13 cellular contexts compared by ENCODE assay signal in genomic region chr2:202815548-202816420, GRCh38. TPM values are rescaled to one million over a fixed set of nuclear protein-coding genes. Genes with fewer than 3 reads are reported as not detected.
DNase-seq lines count a peak whose midpoint lies in the region; ATAC-seq, FAIRE-seq and TF ChIP-seq lines count a peak whose summit lies in the region.
"Had no signal": no experiment of that assay in that cellular context is flagged by ENCODE, and none has a peak within 500 bp of the region (broad histone marks: within the 10 kb centered on the region; RNA-seq: fewer than 3 reads in every experiment).

No MANE protein-coding gene starts in this region.

- no peak overlapping the region for H3K23ac ChIP-seq in mesenchymal stem cell (ENCODE audit: low read length in 2 of 2)

- H2BK12ac ChIP-seq in mesenchymal stem cell (ENCODE audit: low read length in 2 of 2) = no peak overlapping the region

- no peak overlapping the region for H3K18ac ChIP-seq in mesenchymal stem cell (ENCODE audit: low read depth in 1 of 2, low read length in 2 of 2)

- no peak for FAIRE-seq in GM12892 (lab: Jason Lieb, UNC)

- H3K9me3 ChIP-seq in adrenal gland (replicated peaks in 1 of 3) (no peaks in the 10 kb centered on the region), mesenchymal stem cell (ENCODE audit: control insufficient read depth, low read length) (no peaks in the 10 kb centered on the region), thoracic aorta (no peaks in the 10 kb centered on the region)

- peak overlapping the region in 4 of 5 donors; percentile 43 to 72 (median 67) for H3K27ac ChIP-seq in adrenal gland
- H3K27ac ChIP-seq in mesenchymal stem cell (ENCODE audit: low read length, poor library complexity, severe bottlenecking) = no peak overlapping the region
- peak overlapping the region; percentile 74 to 77 for H3K27ac ChIP-seq in thoracic aorta

- DNase-seq in adrenal gland (peak in 1 of 7 donors; percentile 16), fibroblast of mammary gland (ENCODE audit: low read depth) (peak; percentile 19), mesenchymal stem cell (no peak), thoracic aorta (ENCODE audit: low spot score) (no peak), DMS79 treated with DMSO at 0.1 percent for 48 hours (lab: John Stamatoyannopoulos, UW) (no peak), NCI-H748 treated with DMSO at 0.1 percent for 48 hours (lab: John Stamatoyannopoulos, UW) (no peak), GM12892 (ENCODE audit: insufficient read length) (no peak), NCI-H446 (lab: John Stamatoyannopoulos, UW) (no peak)
- DNase-seq: activated naive CD4-positive, alpha-beta T cell treated with anti-CD3 and anti-CD28 coated beads, Interleukin-2, amount 50 U/mL, for 16 hours; CD4-positive, alpha-beta memory T cell; glutamatergic neuron; NCI-H524 treated with DMSO at 0.1 percent for 48 hours; SHP77 had no signal

- intact Hi-C loops in adrenal gland (cut with DNase I) = no loop called here

- H3K14ac ChIP-seq in mesenchymal stem cell (ENCODE audit: low read length in 2 of 2) = no peak overlapping the region

- TF ChIP-seq POLR2A in adrenal gland (IDR thresholded peaks at IDR 0.05) (no peak), GM12892 (IDR thresholded peaks at IDR 0.05; ENCODE audit: low read depth, low read length) (no peak)

- no peak overlapping the region for H3K4me2 ChIP-seq in mesenchymal stem cell (ENCODE audit: low read length, poor library complexity, severe bottlenecking)

- H4K8ac ChIP-seq in mesenchymal stem cell (ENCODE audit: low read length) = no peak overlapping the region

- H3K4me1 ChIP-seq in adrenal gland (replicated peaks in 1 of 2) = peaks cover 5 to 19% of the 10 kb centered on the region in 2 donors
- no peaks in the 10 kb centered on the region for H3K4me1 ChIP-seq in mesenchymal stem cell (ENCODE audit: control insufficient read depth, insufficient read depth, low read depth, low read length)
- H3K4me1 ChIP-seq in thoracic aorta (ENCODE audit: control insufficient read depth in 1 of 2, low read depth in 2 of 2) = peaks cover 9 to 27% of the 10 kb centered on the region in 2 donors

- no peak overlapping the region for H2BK120ac ChIP-seq in mesenchymal stem cell (ENCODE audit: low read depth, low read length)

- no peaks in the 10 kb centered on the region for H3K79me1 ChIP-seq in mesenchymal stem cell (replicated peaks; ENCODE audit: low read length, poor library complexity, severe bottlenecking)

- no peak for ATAC-seq in thoracic aorta (ENCODE audit: insufficient number of reproducible peaks, low FRiP score, low read depth)

- WGBS in adrenal gland, 4 donors = 20 to 35% (median 27%) methylated on average over 4 of the region's 4 CpGs
- WGBS in mesenchymal stem cell = 80% methylated on average over 3 of the region's 4 CpGs

- no peak overlapping the region for H3K4me3 ChIP-seq in adrenal gland
- no peak overlapping the region for H3K4me3 ChIP-seq in fibroblast of mammary gland (ENCODE audit: control insufficient read depth, low read depth, low read length)
- H3K4me3 ChIP-seq in mesenchymal stem cell (ENCODE audit: insufficient read depth in 1 of 2, low read depth in 1 of 2, low read length in 2 of 2) = no peak overlapping the region
- peak overlapping the region; percentile 19 for H3K4me3 ChIP-seq in thoracic aorta

- no peak overlapping the region for H2BK15ac ChIP-seq in mesenchymal stem cell (ENCODE audit: low read depth, poor library complexity, severe bottlenecking)

- H3K36me3 ChIP-seq in adrenal gland (replicated peaks in 1 of 2) = no peaks in the 10 kb centered on the region
- H3K36me3 ChIP-seq in mesenchymal stem cell (ENCODE audit: control insufficient read depth in 1 of 2, insufficient read depth in 2 of 2, low read depth in 1 of 2, low read length in 2 of 2) = no peaks in the 10 kb centered on the region
- no peaks in the 10 kb centered on the region for H3K36me3 ChIP-seq in thoracic aorta

- no peak overlapping the region for H2BK5ac ChIP-seq in mesenchymal stem cell (ENCODE audit: low read depth, low read length, poor library complexity, severe bottlenecking)

- no peak overlapping the region for H3K4ac ChIP-seq in mesenchymal stem cell (ENCODE audit: low read depth in 1 of 2, low read length in 2 of 2)

- no peak overlapping the region for H4K91ac ChIP-seq in mesenchymal stem cell (ENCODE audit: low read length)

- no peak overlapping the region for H2AFZ ChIP-seq in mesenchymal stem cell (ENCODE audit: low read depth, low read length)

- TF ChIP-seq CTCF in adrenal gland (IDR thresholded peaks at IDR 0.05) (no peak), fibroblast of mammary gland (conservative IDR thresholded peaks at IDR 0.05; ENCODE audit: control insufficient read depth, insufficient read depth, low read depth, low read length) (no peak), thoracic aorta (IDR thresholded peaks at IDR 0.05) (no peak)

- H2AK5ac ChIP-seq in mesenchymal stem cell (ENCODE audit: low read length, severe bottlenecking) = no peak overlapping the region

- H3K27me3 ChIP-seq in adrenal gland (no peaks in the 10 kb centered on the region), mesenchymal stem cell (ENCODE audit: control insufficient read depth in 1 of 2, insufficient read depth in 1 of 2, low read length in 2 of 2) (no peaks in the 10 kb centered on the region), thoracic aorta (replicated peaks; ENCODE audit: insufficient read depth) (no peaks in the 10 kb centered on the region)

- H3K9ac ChIP-seq in mesenchymal stem cell (ENCODE audit: low read length) = peak overlapping the region; percentile 22

RNA-seq across cellular contexts. Expression of gene ICA1L, which starts 55.8 kb away (rescaled TPM):
- total RNA-seq in adrenal gland = 10 to 100 TPM in 3 of 8 donors, 1 to 10 TPM in 5; 7.2 to 17.5 (median 8.2) TPM
- polyA plus RNA-seq in adrenal gland = 10 to 100 TPM in 1 of 3 donors, 1 to 10 TPM in 2; 7.4 to 15.6 (median 9.7) TPM
- 1.5 TPM for polyA plus RNA-seq in mesenchymal stem cell (2013, experiment 1 of 2)
- polyA plus RNA-seq in mesenchymal stem cell (2013, experiment 2 of 2) = 1.7 TPM
- 10 to 100 TPM; 12.9 to 13.7 TPM for total RNA-seq in thoracic aorta
- 3.0 TPM for polyA plus RNA-seq in GM12892 (2012; ENCODE audit: missing spikeins)
